ENCODE assay signal across 21 cellular contexts in genomic region chr6:98579089-98579488, GRCh38.
A peak's percentile ranks its signal among the peaks of the same experiment; 100 is the strongest.
DNase-seq lines count a peak whose midpoint lies in the region; ATAC-seq and TF ChIP-seq lines count a peak whose summit lies in the region.
"Had no signal": no experiment of that assay in that cellular context is flagged by ENCODE, and none has a peak within 500 bp of the region (broad histone marks: within the 10 kb centered on the region; RNA-seq: fewer than 3 reads in every experiment).

No MANE protein-coding gene starts in this region.

- intact Hi-C loops in IMR-90 (cut with micrococcal nuclease) (no loop called here), posterior vena cava (cut with DNase I) (no loop called here)

- no peaks in the 10 kb centered on the region for H3K9me3 Mint-ChIP-seq in neural progenitor cell

- H3K14ac ChIP-seq in IMR-90 (replicated peaks; ENCODE audit: low read depth, low read length) (no peak overlapping the region), trophoblast cell (ENCODE audit: low read length) (no peak overlapping the region)

- no peak overlapping the region for H4K12ac ChIP-seq in trophoblast cell (ENCODE audit: low read depth, low read length)

- no peak overlapping the region for H4K5ac ChIP-seq in IMR-90 (ENCODE audit: low read depth, low read length)

- H3K79me2 ChIP-seq in trophoblast cell (ENCODE audit: control insufficient read depth, insufficient read depth, low read length, poor library complexity) (no peaks in the 10 kb centered on the region), neural progenitor cell (ENCODE audit: low read depth) (no peaks in the 10 kb centered on the region)

- no peak overlapping the region for H2AK9ac ChIP-seq in IMR-90 (replicated peaks; ENCODE audit: low read depth, low read length, poor library complexity)

- H3K4me1 Mint-ChIP-seq in neural progenitor cell = peaks cover 28% of the 10 kb centered on the region
- H3K4me1 Mint-ChIP-seq: CD14-positive monocyte, IgD-negative memory B cell had no signal

- H3K27me3 ChIP-seq in IMR-90 (ENCODE audit: control insufficient read depth, insufficient read depth, low read length) = no peaks in the 10 kb centered on the region
- H3K27me3 ChIP-seq in trophoblast cell (ENCODE audit: insufficient read depth, low read length) = no peaks in the 10 kb centered on the region
- H3K27me3 ChIP-seq in neural progenitor cell = no peaks in the 10 kb centered on the region
- H3K27me3 ChIP-seq: SJCRH30 had no signal

- H3K4me3 Mint-ChIP-seq in neural progenitor cell = no peak overlapping the region
- H3K4me3 Mint-ChIP-seq: CD14-positive monocyte, IgD-negative memory B cell had no signal

- H3K4me2 ChIP-seq in IMR-90 (ENCODE audit: low read depth, low read length) (no peak overlapping the region), trophoblast cell (ENCODE audit: low read length) (no peak overlapping the region), neural progenitor cell (no peak overlapping the region)
- H3K4me2 ChIP-seq: A549, PC-9 had no signal

- H4K20me1 ChIP-seq in IMR-90 (ENCODE audit: insufficient read depth, low read length) (no peaks in the 10 kb centered on the region), neural progenitor cell (ENCODE audit: low read depth) (no peaks in the 10 kb centered on the region)

- H3K36me3 Mint-ChIP-seq in neural progenitor cell = no peaks in the 10 kb centered on the region
- H3K36me3 Mint-ChIP-seq: CD14-positive monocyte, IgD-negative memory B cell had no signal

- H2BK20ac ChIP-seq in IMR-90 (ENCODE audit: low read depth, low read length) = no peak overlapping the region

- no peak for TF ChIP-seq POLR2A in IMR-90 (IDR thresholded peaks at IDR 0.05; ENCODE audit: low read depth, low read length)

- no peaks in the 10 kb centered on the region for H3K4me1 ChIP-seq in IMR-90 (ENCODE audit: control insufficient read depth, insufficient read depth, low read length)
- H3K4me1 ChIP-seq in trophoblast cell (ENCODE audit: control insufficient read depth in 1 of 2, insufficient read depth in 2 of 2, low read length in 2 of 2) = no peaks in the 10 kb centered on the region
- H3K4me1 ChIP-seq in neural progenitor cell = peaks cover 12% of the 10 kb centered on the region
- H3K4me1 ChIP-seq: A549, SJCRH30 had no signal

- H3K4ac ChIP-seq in IMR-90 (ENCODE audit: low read depth, low read length) (no peak overlapping the region), trophoblast cell (ENCODE audit: low read depth, low read length) (no peak overlapping the region)

- 0 out of 2 replicates have a peak overlapping the region, but pooled peaks have one; percentile 8 for H2BK120ac ChIP-seq in IMR-90 (ENCODE audit: low read depth, low read length)
- no peak overlapping the region for H2BK120ac ChIP-seq in trophoblast cell (ENCODE audit: insufficient read depth, low read length, poor library complexity)

- H3K18ac ChIP-seq in IMR-90 (ENCODE audit: low read depth, low read length) = no peak overlapping the region
- H3K18ac ChIP-seq in trophoblast cell (ENCODE audit: low read length) = no peak overlapping the region

- no peaks in the 10 kb centered on the region for H3K79me1 ChIP-seq in IMR-90 (ENCODE audit: low read depth in 1 of 2, low read length in 2 of 2)
- no peaks in the 10 kb centered on the region for H3K79me1 ChIP-seq in trophoblast cell (ENCODE audit: low read length)

- no peak overlapping the region for H3K27ac ChIP-seq in IMR-90 (ENCODE audit: insufficient read depth, low read length)
- no peak overlapping the region for H3K27ac ChIP-seq in trophoblast cell (ENCODE audit: low read depth, low read length)
- no peak overlapping the region for H3K27ac ChIP-seq in neural progenitor cell
- H3K27ac ChIP-seq: A549, PC-9, SJCRH30 had no signal

- H3K36me3 ChIP-seq in IMR-90 (ENCODE audit: control insufficient read depth, insufficient read depth, low read length) = no peaks in the 10 kb centered on the region
- H3K36me3 ChIP-seq in trophoblast cell (ENCODE audit: control insufficient read depth in 1 of 2, insufficient read depth in 2 of 2, low read length in 2 of 2) = no peaks in the 10 kb centered on the region
- H3K36me3 ChIP-seq in neural progenitor cell = no peaks in the 10 kb centered on the region
- H3K36me3 ChIP-seq: SJCRH30 had no signal

- peak overlapping the region; percentile 5 for H2BK12ac ChIP-seq in trophoblast cell (ENCODE audit: low read length)

- no peaks in the 10 kb centered on the region for H3K9me3 ChIP-seq in IMR-90 (ENCODE audit: control insufficient read depth, insufficient read depth, low read length)
- no peaks in the 10 kb centered on the region for H3K9me3 ChIP-seq in trophoblast cell (ENCODE audit: insufficient read depth, low read depth, low read length)
- no peaks in the 10 kb centered on the region for H3K9me3 ChIP-seq in neural progenitor cell (ENCODE audit: low read depth)
- H3K9me3 ChIP-seq: A549, SJCRH30 had no signal

- TF ChIP-seq CTCF in IMR-90 (conservative IDR thresholded peaks at IDR 0.05; ENCODE audit: low read depth, low read length) = no peak
- no peak for TF ChIP-seq CTCF in neural progenitor cell (IDR thresholded peaks at IDR 0.05)

- POLR2A ChIA-PET in IMR-90 (lab: Charles Lee; ENCODE audit: unreplicated experiment) = no interaction called here

- no peak overlapping the region for H3K27ac Mint-ChIP-seq in neural progenitor cell
- H3K27ac Mint-ChIP-seq: CD14-positive monocyte, IgD-negative memory B cell had no signal

- no peak overlapping the region for H3K23ac ChIP-seq in IMR-90 (ENCODE audit: low read depth, low read length)
- H3K23ac ChIP-seq in trophoblast cell (ENCODE audit: low read length) = no peak overlapping the region

- H3K9ac ChIP-seq in IMR-90 (ENCODE audit: low read depth, low read length) (no peak overlapping the region), trophoblast cell (ENCODE audit: low read length) (no peak overlapping the region), neural progenitor cell (no peak overlapping the region)

- H3F3A ChIP-seq in neural progenitor cell (ENCODE audit: low read depth) = no peaks in the 10 kb centered on the region

- H2BK5ac ChIP-seq in IMR-90 (ENCODE audit: low read depth, low read length, poor library complexity, severe bottlenecking) = no peak overlapping the region
- H2BK5ac ChIP-seq in trophoblast cell (ENCODE audit: low read depth, low read length, poor library complexity) = no peak overlapping the region

- no peak overlapping the region for H2BK15ac ChIP-seq in IMR-90 (ENCODE audit: low read depth, low read length)

- no CpG with 5 or more reads among the region's 1 CpG for WGBS in IMR-90 (ENCODE audit: extremely low coverage in 2 of 2, insufficient read length in 1 of 2), 2 experiments
- no CpG with 5 or more reads among the region's 1 CpG for WGBS in trophoblast cell (ENCODE audit: extremely low coverage, insufficient coverage, insufficient read length)

- no peak overlapping the region for H3K56ac ChIP-seq in IMR-90 (ENCODE audit: extremely low read depth, insufficient read depth, low read length)

- CTCF ChIA-PET in IMR-90 (lab: Yijun Ruan, JAX) = no interaction called here

- H4K91ac ChIP-seq in IMR-90 (ENCODE audit: insufficient read depth, low read depth, low read length) = no peak overlapping the region
- H4K91ac ChIP-seq in trophoblast cell (ENCODE audit: low read depth, low read length) = no peak overlapping the region

- H3K4me3 ChIP-seq in IMR-90 (ENCODE audit: insufficient read depth, low read depth, low read length) (no peak overlapping the region), trophoblast cell (ENCODE audit: low read depth, low read length) (no peak overlapping the region), neural progenitor cell (no peak overlapping the region)
- H3K4me3 ChIP-seq: A549, PC-9, SJCRH30 had no signal

- TF ChIP-seq RAD21 in IMR-90 (IDR thresholded peaks at IDR 0.05; ENCODE audit: low read length) = no peak

- dilution Hi-C loops in IMR-90 (cut with HindIII; ENCODE audit: low sequenced_read_pairs, unreplicated experiment) = no loop called here

- in situ Hi-C loops in IMR-90 (cut with MboI; ENCODE audit: low sequenced_read_pairs) = no loop called here

- BruUV-seq in IMR-90 (replicated peaks; lab: Mats Ljungman, UMichigan) = no TSS peak

- H3K9me1 ChIP-seq in IMR-90 (ENCODE audit: insufficient read depth, low read length) = no peaks in the 10 kb centered on the region

- H2AK5ac ChIP-seq in IMR-90 (ENCODE audit: low read depth, low read length) (no peak overlapping the region), trophoblast cell (ENCODE audit: low read length) (no peak overlapping the region)

- peaks cover 2% of the 10 kb centered on the region for H3K27me3 Mint-ChIP-seq in neural progenitor cell (ENCODE audit: insufficient read depth, low read depth)
- H3K27me3 Mint-ChIP-seq: IgD-negative memory B cell had no signal

- DNase-seq in EH (ENCODE audit: low read depth) = peak; percentile 38
- no peak for DNase-seq in IMR-90
- peak; percentile 63 for DNase-seq in astrocyte of the hippocampus (ENCODE audit: low read depth, low spot score)
- peak in 1 of 2 donors; percentile 7 for DNase-seq in trophoblast cell
- no peak for DNase-seq in activated CD4-positive, alpha-beta T cell treated with anti-CD3 and anti-CD28 coated beads, Interleukin-2, amount 50 U/mL, for 1 hour
- DNase-seq in posterior vena cava (ENCODE audit: low spot score) = no peak
- no peak for DNase-seq in neural progenitor cell (ENCODE audit: low spot score)
- DNase-seq: AML-193, DMS 273 treated with DMSO at 0.1 percent for 48 hours, Kasumi-1, MV-4-11, NCI-H1436, NCI-H2029 treated with DMSO at 0.1 percent for 48 hours, NCI-H2171 treated with DMSO at 0.1 percent for 48 hours, NCI-H748 treated with DMSO at 0.1 percent for 48 hours, PC-9, SJCRH30 had no signal

- no peak overlapping the region for H4K8ac ChIP-seq in IMR-90 (ENCODE audit: low read depth in 2 of 2, low read length in 2 of 2)
- no peak overlapping the region for H4K8ac ChIP-seq in trophoblast cell (ENCODE audit: low read depth, low read length)

- ATAC-seq in IMR-90 (ENCODE audit: low read depth) (no peak), HG03039 (IDR thresholded peaks at IDR 0.05; ENCODE audit: unreplicated experiment) (no peak)
- ATAC-seq: A549 had no signal

- H2AFZ ChIP-seq in IMR-90 (replicated peaks; ENCODE audit: low read length, poor library complexity) = no peak overlapping the region
- no peak overlapping the region for H2AFZ ChIP-seq in trophoblast cell (ENCODE audit: insufficient read depth, low read length, poor library complexity)
- H2AFZ ChIP-seq in neural progenitor cell (replicated peaks) = no peak overlapping the region
- H2AFZ ChIP-seq: PC-9 had no signal

TF ChIP-seq in IMR-90, 13 proteins besides CTCF, POLR2A, EP300 and RAD21 (continues in another document):
- TF ChIP-seq MAZ (IDR thresholded peaks at IDR 0.05; ENCODE audit: borderline replicate concordance, low read depth, low read length) (no peak), ELK1 (IDR thresholded peaks at IDR 0.05; ENCODE audit: borderline replicate concordance, low read depth, low read length) (no peak)

Comparison
In these comparisons a context has a peak if more than half of its experiments do, and no peak if none do; other contexts are left out.
1. DNase-seq: peak in EH (single experiment) and astrocyte of the hippocampus (single experiment); none in IMR-90 (single experiment), activated CD4-positive, alpha-beta T cell treated with anti-CD3 and anti-CD28 coated beads, Interleukin-2, amount 50 U/mL, for 1 hour (single experiment), posterior vena cava (single experiment) and neural progenitor cell (single experiment).